Comparison of ENCODE assay signal across 8 cellular contexts in genomic region chr6:106512048-106512957, GRCh38.
DNase-seq lines count a peak whose midpoint lies in the region; ATAC-seq lines count a peak whose summit lies in the region.

No MANE protein-coding gene starts in this region.

- H3K36me3 Mint-ChIP-seq in activated naive CD8-positive, alpha-beta T cell: no peaks in the 10 kb centered on the region

- H3K9me3 ChIP-seq in BLaER1 treated with 17β-estradiol and CSF1 and Interleukin-3, amounts not matched to agents 10 nM and 100 nM (replicated peaks in 1 of 11): peaks cover 0 to 14% (median 8%) of the 10 kb centered on the region in 11 experiments; a peak in 12 of 22 replicates
- H3K9me3 ChIP-seq in right cardiac atrium (ENCODE audit: control insufficient read depth, low read length): no peaks in the 10 kb centered on the region

- peaks cover 38 to 61% (median 46%) of the 10 kb centered on the region in 10 experiments for H3K4me1 ChIP-seq in BLaER1 treated with 17β-estradiol and CSF1 and Interleukin-3, amounts not matched to agents 10 nM and 100 nM
- no peaks in the 10 kb centered on the region for H3K4me1 ChIP-seq in right cardiac atrium (ENCODE audit: control insufficient read depth, insufficient read depth, low read length)

- intact Hi-C loops in right cardiac atrium (cut with DNase I): no loop called here
- intact Hi-C loops in sciatic nerve (cut with DNase I): no loop called here

- no peaks in the 10 kb centered on the region for H3K36me3 ChIP-seq in BLaER1 treated with 17β-estradiol and CSF1 and Interleukin-3, amounts not matched to agents 10 nM and 100 nM

- ATAC-seq in GM19328 (IDR thresholded peaks at IDR 0.05; ENCODE audit: unreplicated experiment): peak; percentile 50
- ATAC-seq in HG03378 (IDR thresholded peaks at IDR 0.05; ENCODE audit: unreplicated experiment): peak; percentile 40
- peak; percentile 83 to 89 for ATAC-seq in right cardiac atrium
- ATAC-seq in sciatic nerve: peak; percentile 74

- under 1% methylated on average over 90 of the region's 90 CpGs for WGBS in right cardiac atrium

- peak overlapping the region; percentile 50 to 78 (median 66) for H3K9ac ChIP-seq in BLaER1 treated with 17β-estradiol and CSF1 and Interleukin-3, amounts not matched to agents 10 nM and 100 nM

- peaks cover 71% of the 10 kb centered on the region for H3K4me1 Mint-ChIP-seq in activated naive CD8-positive, alpha-beta T cell (ENCODE audit: low read depth)

- peak; percentile 61 for DNase-seq in RPMI8226
- peak; percentile 59 to 87 (median 87) for DNase-seq in right cardiac atrium
- peak; percentile 83 for DNase-seq in sciatic nerve (ENCODE audit: low spot score)
- DNase-seq in SIG-M5 treated with dmso at 0.1 percent for 504 hours (lab: John Stamatoyannopoulos, UW; ENCODE audit: unreplicated experiment): no peak

- H3K9me3 Mint-ChIP-seq in activated naive CD8-positive, alpha-beta T cell (ENCODE audit: low read depth): no peaks in the 10 kb centered on the region

- H3K4me3 Mint-ChIP-seq in activated naive CD8-positive, alpha-beta T cell: peak overlapping the region; percentile 97

- H4K20me1 ChIP-seq in BLaER1 treated with 17β-estradiol and CSF1 and Interleukin-3, amounts not matched to agents 10 nM and 100 nM: peaks cover 0 to 42% (median 19%) of the 10 kb centered on the region in 11 experiments; a peak in 16 of 22 replicates

- peak overlapping the region; percentile 64 to 76 (median 68) for H3K4me3 ChIP-seq in BLaER1 treated with 17β-estradiol and CSF1 and Interleukin-3, amounts not matched to agents 10 nM and 100 nM
- peak overlapping the region; percentile 57 for H3K4me3 ChIP-seq in right cardiac atrium (ENCODE audit: low read length)

- no peaks in the 10 kb centered on the region for H3K27me3 Mint-ChIP-seq in activated naive CD8-positive, alpha-beta T cell

- peak overlapping the region; percentile 86 to 98 (median 93) for H3K4me2 ChIP-seq in BLaER1 treated with 17β-estradiol and CSF1 and Interleukin-3, amounts not matched to agents 10 nM and 100 nM

- peak overlapping the region; percentile 95 for H3K27ac Mint-ChIP-seq in activated naive CD8-positive, alpha-beta T cell

- peak overlapping the region in 8 of 11 experiments; percentile 24 to 59 (median 44); a peak in 12 of 22 replicates for H3K27ac ChIP-seq in BLaER1 treated with 17β-estradiol and CSF1 and Interleukin-3, amounts not matched to agents 10 nM and 100 nM
- peak overlapping the region; percentile 18 for H3K27ac ChIP-seq in right cardiac atrium (ENCODE audit: low read length)

- peaks cover 80 to 85% (median 82%) of the 10 kb centered on the region in 11 experiments for H3K27me3 ChIP-seq in BLaER1 treated with 17β-estradiol and CSF1 and Interleukin-3, amounts not matched to agents 10 nM and 100 nM
- no peaks in the 10 kb centered on the region for H3K27me3 ChIP-seq in right cardiac atrium (ENCODE audit: control insufficient read depth, insufficient read depth)
